In genomic region chr9:34374905-34375552, GRCh38 we compare ENCODE assay signal across 1 cellular context.
TF ChIP-seq lines count a peak whose summit lies in the region.

No MANE protein-coding gene starts in this region.

TF ChIP-seq in A549, 52 proteins besides CTCF, POLR2A, EP300 and RAD21 (continued from another document):
- TF ChIP-seq EHF (CRISPR knock-in tag; IDR thresholded peaks at IDR 0.05) (no peak), SMC3 (IDR thresholded peaks at IDR 0.05) (no peak), CEBPB (IDR thresholded peaks at IDR 0.05) (no peak), CBX8 (IDR thresholded peaks at IDR 0.05) (no peak), HDAC2 (IDR thresholded peaks at IDR 0.05) (no peak), RCOR1 (IDR thresholded peaks at IDR 0.05; ENCODE audit: low read depth, low read length) (no peak), E2F6 (IDR thresholded peaks at IDR 0.05; ENCODE audit: borderline replicate concordance, low read depth) (no peak), USF2 (IDR thresholded peaks at IDR 0.05) (no peak)
